In genomic region chr11:3981084-3981633, GRCh38 we compare ENCODE assay signal across 19 cellular contexts.
"Had no signal": no experiment of that assay in that cellular context is flagged by ENCODE, and none has a peak within 500 bp of the region (broad histone marks: within the 10 kb centered on the region; RNA-seq: fewer than 3 reads in every experiment).

No MANE protein-coding gene starts in this region.

- H3K36me3 ChIP-seq: ascending aorta, upper lobe of right lung had no signal

- H3K27ac ChIP-seq: ascending aorta, coronary artery, psoas muscle, upper lobe of right lung had no signal

- H3K4me1 ChIP-seq: upper lobe of right lung had no signal

- DNase-seq: activated B cell treated with CpG ODN at 0.5 μM for 24 hours; activated CD4-positive, alpha-beta T cell treated with anti-CD3 and anti-CD28 coated beads for 4 hours; activated CD8-positive, alpha-beta T cell treated with anti-CD3 and anti-CD28 coated beads for 36 hours; activated naive CD4-positive, alpha-beta T cell treated with anti-CD3 and anti-CD28 coated beads, Interleukin-2, amount 10 ng/mL, durations not matched to agents 7 days and 5 days; activated naive CD8-positive, alpha-beta T cell treated with anti-CD3 and anti-CD28 coated beads, Interleukin-2, amount 50 U/mL, for 24 hours; activated T-cell treated with anti-CD3 and anti-CD28 coated beads, Interleukin-2, amount 50 U/mL, for 1 hour; erythroblast; mesenchymal stem cell; mucosa of descending colon; naive B cell; psoas muscle; stimulated activated CD4-positive, alpha-beta T cell treated with anti-CD3 and anti-CD28 coated beads, Interleukin-4, amount 100 ng/mL, for 24 hours; upper lobe of right lung had no signal

- H3K4me3 ChIP-seq: ascending aorta, coronary artery, mucosa of descending colon, psoas muscle, smooth muscle cell, upper lobe of right lung had no signal

- H3K4me2 ChIP-seq: smooth muscle cell had no signal

- H3K27me3 Mint-ChIP-seq: activated B cell treated with CpG ODN at 0.5 μM for 24 hours; activated CD8-positive, alpha-beta T cell treated with anti-CD3 and anti-CD28 coated beads for 36 hours; activated naive CD4-positive, alpha-beta T cell treated with anti-CD3 and anti-CD28 coated beads, Interleukin-2, amount 10 ng/mL, durations not matched to agents 7 days and 5 days; activated naive CD8-positive, alpha-beta T cell treated with anti-CD3 and anti-CD28 coated beads, Interleukin-2, amount 50 U/mL, for 24 hours; naive B cell; stimulated activated memory B cell treated with anti-CD40 and anti-IgM and Interleukin-4, amounts not matched to agents 10 μg/mL and 1 μg/mL and 100 μg/mL, for 72 hours had no signal

- H3K9me3 ChIP-seq: ascending aorta, mucosa of descending colon, psoas muscle, upper lobe of right lung had no signal

- H3K9me3 Mint-ChIP-seq: activated B cell treated with CpG ODN at 0.5 μM for 24 hours; activated CD8-positive, alpha-beta T cell treated with anti-CD3 and anti-CD28 coated beads for 36 hours; activated naive CD4-positive, alpha-beta T cell treated with anti-CD3 and anti-CD28 coated beads, Interleukin-2, amount 10 ng/mL, durations not matched to agents 7 days and 5 days; activated naive CD8-positive, alpha-beta T cell treated with anti-CD3 and anti-CD28 coated beads, Interleukin-2, amount 50 U/mL, for 24 hours; naive B cell; stimulated activated memory B cell treated with anti-CD40 and anti-IgM and Interleukin-4, amounts not matched to agents 10 μg/mL and 1 μg/mL and 100 μg/mL, for 72 hours; T-helper 2 cell treated with Interferon-gamma antibody and Interleukin-4, amounts not matched to agents 5 μg/mL and 100 μg/mL, for 36 hours had no signal

- H3K4me3 Mint-ChIP-seq: activated B cell treated with CpG ODN at 0.5 μM for 24 hours; activated CD8-positive, alpha-beta T cell treated with anti-CD3 and anti-CD28 coated beads for 36 hours; activated naive CD4-positive, alpha-beta T cell treated with anti-CD3 and anti-CD28 coated beads, Interleukin-2, amount 10 ng/mL, durations not matched to agents 7 days and 5 days; activated naive CD8-positive, alpha-beta T cell treated with anti-CD3 and anti-CD28 coated beads, Interleukin-2, amount 50 U/mL, for 24 hours; stimulated activated memory B cell treated with anti-CD40 and anti-IgM and Interleukin-4, amounts not matched to agents 10 μg/mL and 1 μg/mL and 100 μg/mL, for 72 hours; T-helper 2 cell treated with Interferon-gamma antibody and Interleukin-4, amounts not matched to agents 5 μg/mL and 100 μg/mL, for 36 hours had no signal

- H3K27me3 ChIP-seq: ascending aorta, upper lobe of right lung had no signal

- ATAC-seq: activated CD8-positive, alpha-beta T cell treated with anti-CD3 and anti-CD28 coated beads for 36 hours; mucosa of descending colon; right cardiac atrium; stimulated activated memory B cell treated with anti-CD40 and anti-IgM and Interleukin-4, amounts not matched to agents 10 μg/mL and 1 μg/mL and 100 μg/mL, for 72 hours; upper lobe of right lung had no signal

- H3K27ac Mint-ChIP-seq: activated CD8-positive, alpha-beta T cell treated with anti-CD3 and anti-CD28 coated beads for 36 hours; stimulated activated memory B cell treated with anti-CD40 and anti-IgM and Interleukin-4, amounts not matched to agents 10 μg/mL and 1 μg/mL and 100 μg/mL, for 72 hours; T-helper 2 cell treated with Interferon-gamma antibody and Interleukin-4, amounts not matched to agents 5 μg/mL and 100 μg/mL, for 36 hours had no signal
